Comparison of ENCODE assay signal across 1 cellular context in the genomic region with DNA sequence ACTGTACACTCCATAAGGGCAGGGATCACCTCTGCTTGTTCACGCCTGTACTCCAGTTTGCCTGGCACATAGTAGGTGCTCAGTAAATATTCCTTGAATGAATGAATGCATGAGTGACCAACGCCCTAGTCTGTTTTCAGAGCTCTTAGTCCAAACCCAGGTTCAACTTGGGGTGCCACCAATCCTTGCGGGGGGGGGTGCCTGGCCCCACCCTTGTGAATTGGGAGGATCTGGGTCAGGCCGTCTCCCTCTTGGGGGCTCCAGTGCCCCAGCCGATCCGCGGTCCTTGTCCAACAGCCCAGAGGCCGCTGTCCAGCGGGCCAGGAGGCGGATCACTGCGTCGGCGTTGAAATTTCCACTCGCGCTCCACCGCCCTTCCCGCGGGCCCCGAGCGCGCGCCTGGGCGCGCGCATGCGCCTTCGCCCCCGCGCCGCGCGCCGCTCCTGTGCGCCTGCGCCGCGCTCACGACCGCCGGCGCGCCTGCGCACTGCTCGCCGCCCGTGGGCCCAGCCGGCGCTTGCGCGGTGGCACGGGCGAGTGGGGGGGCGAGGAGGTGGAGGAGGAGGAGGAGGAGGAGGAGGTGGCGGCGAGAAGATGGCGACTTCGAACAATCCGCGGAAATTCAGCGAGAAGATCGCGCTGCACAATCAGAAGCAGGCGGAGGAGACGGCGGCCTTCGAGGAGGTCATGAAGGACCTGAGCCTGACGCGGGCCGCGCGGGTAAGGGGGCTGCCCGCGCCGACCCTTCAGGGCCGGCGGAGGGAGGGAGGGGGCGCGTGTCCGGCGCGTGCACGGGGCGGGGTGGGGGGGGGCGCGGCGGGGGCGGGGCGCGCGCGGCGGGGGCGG.
TF ChIP-seq lines count a peak whose summit lies in the region.

A gene with protein sequence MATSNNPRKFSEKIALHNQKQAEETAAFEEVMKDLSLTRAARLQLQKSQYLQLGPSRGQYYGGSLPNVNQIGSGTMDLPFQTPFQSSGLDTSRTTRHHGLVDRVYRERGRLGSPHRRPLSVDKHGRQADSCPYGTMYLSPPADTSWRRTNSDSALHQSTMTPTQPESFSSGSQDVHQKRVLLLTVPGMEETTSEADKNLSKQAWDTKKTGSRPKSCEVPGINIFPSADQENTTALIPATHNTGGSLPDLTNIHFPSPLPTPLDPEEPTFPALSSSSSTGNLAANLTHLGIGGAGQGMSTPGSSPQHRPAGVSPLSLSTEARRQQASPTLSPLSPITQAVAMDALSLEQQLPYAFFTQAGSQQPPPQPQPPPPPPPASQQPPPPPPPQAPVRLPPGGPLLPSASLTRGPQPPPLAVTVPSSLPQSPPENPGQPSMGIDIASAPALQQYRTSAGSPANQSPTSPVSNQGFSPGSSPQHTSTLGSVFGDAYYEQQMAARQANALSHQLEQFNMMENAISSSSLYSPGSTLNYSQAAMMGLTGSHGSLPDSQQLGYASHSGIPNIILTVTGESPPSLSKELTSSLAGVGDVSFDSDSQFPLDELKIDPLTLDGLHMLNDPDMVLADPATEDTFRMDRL (plus strand): TSS at position 572 of the 846 bp plus-strand sequence. CDS start 23 bp downstream, at position 595.

TF ChIP-seq in K562, 482 proteins besides CTCF, POLR2A, EP300 and RAD21 (continued from another document and continues in another):
- TF ChIP-seq ZNF347 (CRISPR knock-in tag; IDR thresholded peaks at IDR 0.05; ENCODE audit: low read depth) (no peak), ZBTB7A (IDR thresholded peaks at IDR 0.05; ENCODE audit: borderline replicate concordance, control insufficient read depth, low read depth, low read length) (peak; percentile 83; the same call in 1 of the 2 replicates), ZBTB17 (CRISPR knock-in tag; IDR thresholded peaks at IDR 0.05) (no peak), SIX5 (IDR thresholded peaks at IDR 0.05; ENCODE audit: borderline replicate concordance in 1 of 2, insufficient read depth in 1 of 2, low read depth in 1 of 2, low read length in 2 of 2) (no peak), ETV5 (CRISPR knock-in tag; IDR thresholded peaks at IDR 0.05; ENCODE audit: low read depth) (0 out of 2 replicates have a peak, but pooled peaks have one; percentile 59), HDAC1 (IDR thresholded peaks at IDR 0.05) (peak in 1 of 2 experiments; percentile 55; a peak in 2 of 4 replicates), SMAD3 (CRISPR knock-in tag; conservative IDR thresholded peaks at IDR 0.05) (peak; percentile 5; the same call in 1 of the 2 replicates), ZNF79 (CRISPR knock-in tag; IDR thresholded peaks at IDR 0.05; ENCODE audit: low read depth) (no peak), ARID2 (IDR thresholded peaks at IDR 0.05) (no peak), YY1 (IDR thresholded peaks at IDR 0.05; ENCODE audit: borderline replicate concordance in 1 of 3, control insufficient read depth in 1 of 3, extremely low read depth in 1 of 3, insufficient read depth in 3 of 3, insufficient read length in 1 of 3, insufficient replicate concordance in 2 of 3, low read depth in 1 of 3, low read length in 2 of 3) (peak; percentile 35 to 87 (median 79)), HIVEP1 (CRISPR knock-in tag; IDR thresholded peaks at IDR 0.05) (no peak), ETV6 (IDR thresholded peaks at IDR 0.05; ENCODE audit: borderline replicate concordance in 1 of 2, low read depth in 2 of 2, low read length in 1 of 2) (no peak), ETV6 (CRISPR knock-in tag; IDR thresholded peaks at IDR 0.05; ENCODE audit: borderline replicate concordance) (no peak), TCF7L2 (IDR thresholded peaks at IDR 0.05; ENCODE audit: low read depth, low read length) (no peak), TCF3 (CRISPR knock-in tag; IDR thresholded peaks at IDR 0.05) (peak; percentile 22; the same call in 1 of the 2 replicates), NFYB (IDR thresholded peaks at IDR 0.05; ENCODE audit: extremely low read depth, insufficient read length) (no peak), ZNF699 (CRISPR knock-in tag; IDR thresholded peaks at IDR 0.05; ENCODE audit: insufficient replicate concordance) (no peak), ZNF707 (CRISPR knock-in tag; conservative IDR thresholded peaks at IDR 0.05) (no peak), ETS2 (tag; IDR thresholded peaks at IDR 0.05; ENCODE audit: borderline replicate concordance, poor library complexity, severe bottlenecking) (no peak), RFX1 (IDR thresholded peaks at IDR 0.05) (no peak), CREB1 (IDR thresholded peaks at IDR 0.05) (no peak), CREB1 (CRISPR knock-in tag; IDR thresholded peaks at IDR 0.05) (0 out of 2 replicates have a peak, but pooled peaks have one; percentile 5), EWSR1 (IDR thresholded peaks at IDR 0.05; ENCODE audit: borderline replicate concordance, low read depth, partially characterized antibody) (no peak), THRAP3 (IDR thresholded peaks at IDR 0.05; ENCODE audit: borderline replicate concordance) (no peak), STAT5A (IDR thresholded peaks at IDR 0.05; ENCODE audit: borderline replicate concordance, low read length) (no peak), ZNF324 (CRISPR knock-in tag; IDR thresholded peaks at IDR 0.05) (0 out of 2 replicates have a peak, but pooled peaks have one; percentile 19), CSDE1 (IDR thresholded peaks at IDR 0.05) (no peak), SMAD4 (CRISPR knock-in tag; conservative IDR thresholded peaks at IDR 0.05) (peak; percentile 63), ESRRB (CRISPR knock-in tag; IDR thresholded peaks at IDR 0.05; ENCODE audit: borderline replicate concordance) (no peak), ZNF384 (IDR thresholded peaks at IDR 0.05; ENCODE audit: low read depth, low read length) (no peak), ZC3H11A (IDR thresholded peaks at IDR 0.05; ENCODE audit: low read depth, low read length) (no peak), FOSL1 (tag; conservative IDR thresholded peaks at IDR 0.05) (no peak), ZNF217 (CRISPR knock-in tag; IDR thresholded peaks at IDR 0.05) (no peak), JUND (IDR thresholded peaks at IDR 0.05; ENCODE audit: borderline replicate concordance, low read depth, low read length) (peak; percentile 11; the same call in 1 of the 2 replicates), JUND (tag; IDR thresholded peaks at IDR 0.05; ENCODE audit: borderline replicate concordance, low read depth, low read length) (no peak), ILK (tag; IDR thresholded peaks at IDR 0.05; ENCODE audit: borderline replicate concordance, low read depth) (no peak), FOXA1 (IDR thresholded peaks at IDR 0.05; ENCODE audit: borderline replicate concordance) (no peak), GTF2F1 (IDR thresholded peaks at IDR 0.05; ENCODE audit: low read depth, low read length) (no peak)
- TF ChIP-seq, protein P1, sequence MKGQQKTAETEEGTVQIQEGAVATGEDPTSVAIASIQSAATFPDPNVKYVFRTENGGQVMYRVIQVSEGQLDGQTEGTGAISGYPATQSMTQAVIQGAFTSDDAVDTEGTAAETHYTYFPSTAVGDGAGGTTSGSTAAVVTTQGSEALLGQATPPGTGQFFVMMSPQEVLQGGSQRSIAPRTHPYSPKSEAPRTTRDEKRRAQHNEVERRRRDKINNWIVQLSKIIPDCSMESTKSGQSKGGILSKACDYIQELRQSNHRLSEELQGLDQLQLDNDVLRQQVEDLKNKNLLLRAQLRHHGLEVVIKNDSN (CRISPR knock-in tag; IDR thresholded peaks at IDR 0.05) = no peak
- TF ChIP-seq, protein P2, sequence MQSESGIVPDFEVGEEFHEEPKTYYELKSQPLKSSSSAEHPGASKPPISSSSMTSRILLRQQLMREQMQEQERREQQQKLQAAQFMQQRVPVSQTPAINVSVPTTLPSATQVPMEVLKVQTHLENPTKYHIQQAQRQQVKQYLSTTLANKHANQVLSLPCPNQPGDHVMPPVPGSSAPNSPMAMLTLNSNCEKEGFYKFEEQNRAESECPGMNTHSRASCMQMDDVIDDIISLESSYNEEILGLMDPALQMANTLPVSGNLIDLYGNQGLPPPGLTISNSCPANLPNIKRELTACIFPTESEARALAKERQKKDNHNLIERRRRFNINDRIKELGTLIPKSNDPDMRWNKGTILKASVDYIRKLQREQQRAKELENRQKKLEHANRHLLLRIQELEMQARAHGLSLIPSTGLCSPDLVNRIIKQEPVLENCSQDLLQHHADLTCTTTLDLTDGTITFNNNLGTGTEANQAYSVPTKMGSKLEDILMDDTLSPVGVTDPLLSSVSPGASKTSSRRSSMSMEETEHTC (IDR thresholded peaks at IDR 0.05) = no peak
- TF ChIP-seq, protein P3, sequence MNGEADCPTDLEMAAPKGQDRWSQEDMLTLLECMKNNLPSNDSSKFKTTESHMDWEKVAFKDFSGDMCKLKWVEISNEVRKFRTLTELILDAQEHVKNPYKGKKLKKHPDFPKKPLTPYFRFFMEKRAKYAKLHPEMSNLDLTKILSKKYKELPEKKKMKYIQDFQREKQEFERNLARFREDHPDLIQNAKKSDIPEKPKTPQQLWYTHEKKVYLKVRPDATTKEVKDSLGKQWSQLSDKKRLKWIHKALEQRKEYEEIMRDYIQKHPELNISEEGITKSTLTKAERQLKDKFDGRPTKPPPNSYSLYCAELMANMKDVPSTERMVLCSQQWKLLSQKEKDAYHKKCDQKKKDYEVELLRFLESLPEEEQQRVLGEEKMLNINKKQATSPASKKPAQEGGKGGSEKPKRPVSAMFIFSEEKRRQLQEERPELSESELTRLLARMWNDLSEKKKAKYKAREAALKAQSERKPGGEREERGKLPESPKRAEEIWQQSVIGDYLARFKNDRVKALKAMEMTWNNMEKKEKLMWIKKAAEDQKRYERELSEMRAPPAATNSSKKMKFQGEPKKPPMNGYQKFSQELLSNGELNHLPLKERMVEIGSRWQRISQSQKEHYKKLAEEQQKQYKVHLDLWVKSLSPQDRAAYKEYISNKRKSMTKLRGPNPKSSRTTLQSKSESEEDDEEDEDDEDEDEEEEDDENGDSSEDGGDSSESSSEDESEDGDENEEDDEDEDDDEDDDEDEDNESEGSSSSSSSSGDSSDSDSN (IDR thresholded peaks at IDR 0.05; ENCODE audit: borderline replicate concordance in 1 of 2, low read depth in 2 of 2, low read length in 2 of 2) = peak; percentile 97 to 100
- TF ChIP-seq, protein P4, sequence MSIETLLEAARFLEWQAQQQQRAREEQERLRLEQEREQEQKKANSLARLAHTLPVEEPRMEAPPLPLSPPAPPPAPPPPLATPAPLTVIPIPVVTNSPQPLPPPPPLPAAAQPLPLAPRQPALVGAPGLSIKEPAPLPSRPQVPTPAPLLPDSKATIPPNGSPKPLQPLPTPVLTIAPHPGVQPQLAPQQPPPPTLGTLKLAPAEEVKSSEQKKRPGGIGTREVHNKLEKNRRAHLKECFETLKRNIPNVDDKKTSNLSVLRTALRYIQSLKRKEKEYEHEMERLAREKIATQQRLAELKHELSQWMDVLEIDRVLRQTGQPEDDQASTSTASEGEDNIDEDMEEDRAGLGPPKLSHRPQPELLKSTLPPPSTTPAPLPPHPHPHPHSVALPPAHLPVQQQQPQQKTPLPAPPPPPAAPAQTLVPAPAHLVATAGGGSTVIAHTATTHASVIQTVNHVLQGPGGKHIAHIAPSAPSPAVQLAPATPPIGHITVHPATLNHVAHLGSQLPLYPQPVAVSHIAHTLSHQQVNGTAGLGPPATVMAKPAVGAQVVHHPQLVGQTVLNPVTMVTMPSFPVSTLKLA (conservative IDR thresholded peaks at IDR 0.05) = peak; percentile 72 to 86; a peak in 3 of 4 replicates
- TF ChIP-seq, protein P5, sequence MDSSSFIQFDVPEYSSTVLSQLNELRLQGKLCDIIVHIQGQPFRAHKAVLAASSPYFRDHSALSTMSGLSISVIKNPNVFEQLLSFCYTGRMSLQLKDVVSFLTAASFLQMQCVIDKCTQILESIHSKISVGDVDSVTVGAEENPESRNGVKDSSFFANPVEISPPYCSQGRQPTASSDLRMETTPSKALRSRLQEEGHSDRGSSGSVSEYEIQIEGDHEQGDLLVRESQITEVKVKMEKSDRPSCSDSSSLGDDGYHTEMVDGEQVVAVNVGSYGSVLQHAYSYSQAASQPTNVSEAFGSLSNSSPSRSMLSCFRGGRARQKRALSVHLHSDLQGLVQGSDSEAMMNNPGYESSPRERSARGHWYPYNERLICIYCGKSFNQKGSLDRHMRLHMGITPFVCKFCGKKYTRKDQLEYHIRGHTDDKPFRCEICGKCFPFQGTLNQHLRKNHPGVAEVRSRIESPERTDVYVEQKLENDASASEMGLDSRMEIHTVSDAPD (CRISPR knock-in tag; IDR thresholded peaks at IDR 0.05) = no peak
- TF ChIP-seq, protein P6, sequence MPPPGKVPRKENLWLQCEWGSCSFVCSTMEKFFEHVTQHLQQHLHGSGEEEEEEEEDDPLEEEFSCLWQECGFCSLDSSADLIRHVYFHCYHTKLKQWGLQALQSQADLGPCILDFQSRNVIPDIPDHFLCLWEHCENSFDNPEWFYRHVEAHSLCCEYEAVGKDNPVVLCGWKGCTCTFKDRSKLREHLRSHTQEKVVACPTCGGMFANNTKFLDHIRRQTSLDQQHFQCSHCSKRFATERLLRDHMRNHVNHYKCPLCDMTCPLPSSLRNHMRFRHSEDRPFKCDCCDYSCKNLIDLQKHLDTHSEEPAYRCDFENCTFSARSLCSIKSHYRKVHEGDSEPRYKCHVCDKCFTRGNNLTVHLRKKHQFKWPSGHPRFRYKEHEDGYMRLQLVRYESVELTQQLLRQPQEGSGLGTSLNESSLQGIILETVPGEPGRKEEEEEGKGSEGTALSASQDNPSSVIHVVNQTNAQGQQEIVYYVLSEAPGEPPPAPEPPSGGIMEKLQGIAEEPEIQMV (tag; conservative IDR thresholded peaks at IDR 0.05; ENCODE audit: low read depth) = no peak
- TF ChIP-seq, protein P7, sequence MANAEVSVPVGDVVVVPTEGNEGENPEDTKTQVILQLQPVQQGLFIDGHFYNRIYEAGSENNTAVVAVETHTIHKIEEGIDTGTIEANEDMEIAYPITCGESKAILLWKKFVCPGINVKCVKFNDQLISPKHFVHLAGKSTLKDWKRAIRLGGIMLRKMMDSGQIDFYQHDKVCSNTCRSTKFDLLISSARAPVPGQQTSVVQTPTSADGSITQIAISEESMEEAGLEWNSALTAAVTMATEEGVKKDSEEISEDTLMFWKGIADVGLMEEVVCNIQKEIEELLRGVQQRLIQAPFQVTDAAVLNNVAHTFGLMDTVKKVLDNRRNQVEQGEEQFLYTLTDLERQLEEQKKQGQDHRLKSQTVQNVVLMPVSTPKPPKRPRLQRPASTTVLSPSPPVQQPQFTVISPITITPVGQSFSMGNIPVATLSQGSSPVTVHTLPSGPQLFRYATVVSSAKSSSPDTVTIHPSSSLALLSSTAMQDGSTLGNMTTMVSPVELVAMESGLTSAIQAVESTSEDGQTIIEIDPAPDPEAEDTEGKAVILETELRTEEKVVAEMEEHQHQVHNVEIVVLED (CRISPR knock-in tag; IDR thresholded peaks at IDR 0.05) = no peak
- TF ChIP-seq, protein P8, sequence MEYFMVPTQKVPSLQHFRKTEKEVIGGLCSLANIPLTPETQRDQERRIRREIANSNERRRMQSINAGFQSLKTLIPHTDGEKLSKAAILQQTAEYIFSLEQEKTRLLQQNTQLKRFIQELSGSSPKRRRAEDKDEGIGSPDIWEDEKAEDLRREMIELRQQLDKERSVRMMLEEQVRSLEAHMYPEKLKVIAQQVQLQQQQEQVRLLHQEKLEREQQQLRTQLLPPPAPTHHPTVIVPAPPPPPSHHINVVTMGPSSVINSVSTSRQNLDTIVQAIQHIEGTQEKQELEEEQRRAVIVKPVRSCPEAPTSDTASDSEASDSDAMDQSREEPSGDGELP (CRISPR knock-in tag; IDR thresholded peaks at IDR 0.05; ENCODE audit: borderline replicate concordance) = peak; percentile 69
